In genomic region chr15:87638554-87639083, GRCh38 we compare ENCODE assay signal across 24 cellular contexts.
"Had no signal": no experiment of that assay in that cellular context is flagged by ENCODE, and none has a peak within 500 bp of the region (broad histone marks: within the 10 kb centered on the region; RNA-seq: fewer than 3 reads in every experiment).

No MANE protein-coding gene starts in this region.

- H3K36me3 ChIP-seq: colonic mucosa, esophagus squamous epithelium, neutrophil, pancreas, right atrium auricular region, sigmoid colon, suprapubic skin, thyroid gland, vagina had no signal

- H3K4me3 ChIP-seq: colonic mucosa, esophagus squamous epithelium, lung, mucosa of descending colon, pancreas, right atrium auricular region, sigmoid colon, suprapubic skin, thyroid gland, vagina had no signal

- H3K27me3 Mint-ChIP-seq: stimulated activated memory B cell treated with anti-CD40 and anti-IgM and Interleukin-4, amounts not matched to agents 10 μg/mL and 1 μg/mL and 100 μg/mL, for 72 hours; stimulated activated naive CD8-positive, alpha-beta T cell treated with anti-CD3 and anti-CD28 coated beads, Interleukin-15, Interleukin-2, amounts not matched to agents 100 ng/mL and 50 ng/mL, for 24 hours had no signal

- H3K27me3 ChIP-seq: colonic mucosa, esophagus squamous epithelium, neutrophil, pancreas, right atrium auricular region, sigmoid colon, suprapubic skin, thyroid gland, vagina had no signal

- H3K9me3 Mint-ChIP-seq: dendritic cell treated with granulocyte-macrophage colony-stimulating factor and Interleukin-4, amounts not matched to agents 40 ng/mL and 50 ng/mL, for 4 days; memory B cell; neural crest cell; stimulated activated memory B cell treated with anti-CD40 and anti-IgM and Interleukin-4, amounts not matched to agents 10 μg/mL and 1 μg/mL and 100 μg/mL, for 72 hours; stimulated activated naive CD8-positive, alpha-beta T cell treated with anti-CD3 and anti-CD28 coated beads, Interleukin-15, Interleukin-2, amounts not matched to agents 100 ng/mL and 50 ng/mL, for 24 hours had no signal

- DNase-seq: colonic mucosa; effector memory CD4-positive, alpha-beta T cell; esophagus squamous epithelium; foreskin melanocyte; kidney; mucosa of descending colon; naive B cell; pancreas; sigmoid colon; stimulated activated CD4-positive, alpha-beta T cell treated with anti-CD3 and anti-CD28 coated beads, Interleukin-4, amount 100 ng/mL, for 4 hours; thyroid gland; trophoblast cell had no signal

- H3K9me3 ChIP-seq: colonic mucosa, esophagus squamous epithelium, mucosa of descending colon, neutrophil, pancreas, right atrium auricular region, sigmoid colon, suprapubic skin, thyroid gland, vagina had no signal

- H3K36me3 Mint-ChIP-seq: memory B cell; naive B cell; natural killer cell treated with Interleukin-12 subunit alpha and Interleukin-12 subunit beta and Interleukin-15 and Interleukin-18, amount 100 ng/mL, for 72 hours; stimulated activated memory B cell treated with anti-CD40 and anti-IgM and Interleukin-4, amounts not matched to agents 10 μg/mL and 1 μg/mL and 100 μg/mL, for 72 hours had no signal

- H3K27ac ChIP-seq: colonic mucosa, esophagus squamous epithelium, neutrophil, pancreas, right atrium auricular region, sigmoid colon, suprapubic skin, thyroid gland, vagina had no signal

- H3K27ac Mint-ChIP-seq: dendritic cell treated with granulocyte-macrophage colony-stimulating factor and Interleukin-4, amounts not matched to agents 40 ng/mL and 50 ng/mL, for 4 days; memory B cell; naive B cell; natural killer cell treated with Interleukin-12 subunit alpha and Interleukin-12 subunit beta and Interleukin-15 and Interleukin-18, amount 100 ng/mL, for 72 hours; stimulated activated memory B cell treated with anti-CD40 and anti-IgM and Interleukin-4, amounts not matched to agents 10 μg/mL and 1 μg/mL and 100 μg/mL, for 72 hours; stimulated activated naive CD8-positive, alpha-beta T cell treated with anti-CD3 and anti-CD28 coated beads, Interleukin-15, Interleukin-2, amounts not matched to agents 100 ng/mL and 50 ng/mL, for 24 hours had no signal

- H3K4me3 Mint-ChIP-seq: dendritic cell treated with granulocyte-macrophage colony-stimulating factor and Interleukin-4, amounts not matched to agents 40 ng/mL and 50 ng/mL, for 4 days; memory B cell; naive B cell; natural killer cell treated with Interleukin-12 subunit alpha and Interleukin-12 subunit beta and Interleukin-15 and Interleukin-18, amount 100 ng/mL, for 72 hours; neural crest cell; stimulated activated memory B cell treated with anti-CD40 and anti-IgM and Interleukin-4, amounts not matched to agents 10 μg/mL and 1 μg/mL and 100 μg/mL, for 72 hours; stimulated activated naive CD8-positive, alpha-beta T cell treated with anti-CD3 and anti-CD28 coated beads, Interleukin-15, Interleukin-2, amounts not matched to agents 100 ng/mL and 50 ng/mL, for 24 hours had no signal

- H3K4me1 ChIP-seq: colonic mucosa, esophagus squamous epithelium, pancreas, right atrium auricular region, sigmoid colon, suprapubic skin, thyroid gland, vagina had no signal

- ATAC-seq: left lobe of liver; mucosa of descending colon; natural killer cell treated with Interleukin-12 subunit alpha and Interleukin-12 subunit beta and Interleukin-15 and Interleukin-18, amount 100 ng/mL, for 72 hours; pancreas; stimulated activated memory B cell treated with anti-CD40 and anti-IgM and Interleukin-4, amounts not matched to agents 10 μg/mL and 1 μg/mL and 100 μg/mL, for 72 hours had no signal

- H3K4me1 Mint-ChIP-seq: memory B cell; naive B cell; neural crest cell; stimulated activated memory B cell treated with anti-CD40 and anti-IgM and Interleukin-4, amounts not matched to agents 10 μg/mL and 1 μg/mL and 100 μg/mL, for 72 hours had no signal
